ENCODE assay signal across 17 cellular contexts in genomic region chr7:30193333-30193943, GRCh38. TPM values are rescaled to one million over a fixed set of nuclear protein-coding genes. Genes with fewer than 3 reads are reported as not detected.
A peak's percentile ranks its signal among the peaks of the same experiment; 100 is the strongest.
DNase-seq lines count a peak whose midpoint lies in the region; ATAC-seq, FAIRE-seq and TF ChIP-seq lines count a peak whose summit lies in the region.
"Had no signal": no experiment of that assay in that cellular context is flagged by ENCODE, and none has a peak within 500 bp of the region (broad histone marks: within the 10 kb centered on the region; RNA-seq: fewer than 3 reads in every experiment).

No MANE protein-coding gene starts in this region.

- H3K9ac ChIP-seq in OCI-LY1 (ENCODE audit: low read length), result no peak overlapping the region; the same call in 1 of the 2 replicates

- no peaks in the 10 kb centered on the region for H3K79me2 ChIP-seq in OCI-LY1 (ENCODE audit: insufficient read depth, low read length)

- H3K27ac Mint-ChIP-seq in stimulated activated naive B cell treated with anti-CD40 and anti-IgM and Interleukin-4, amounts not matched to agents 10 μg/mL and 1 μg/mL and 100 μg/mL, for 72 hours, result no peak overlapping the region
- H3K27ac Mint-ChIP-seq: HFFc6; T-helper 1 cell treated with Interleukin-12 subunit alpha and Interleukin-12 subunit beta and Interleukin-4 antibody, amounts not matched to agents 30 μg/mL and 1 μg/mL, for 36 hours had no signal

- H3K4me3 Mint-ChIP-seq in stimulated activated naive B cell treated with anti-CD40 and anti-IgM and Interleukin-4, amounts not matched to agents 10 μg/mL and 1 μg/mL and 100 μg/mL, for 72 hours, result no peak overlapping the region
- H3K4me3 Mint-ChIP-seq: HFFc6; T-helper 1 cell treated with Interleukin-12 subunit alpha and Interleukin-12 subunit beta and Interleukin-4 antibody, amounts not matched to agents 30 μg/mL and 1 μg/mL, for 36 hours had no signal

- no peaks in the 10 kb centered on the region for H4K20me1 ChIP-seq in OCI-LY1 (ENCODE audit: insufficient read depth, low read length)

- H3K4me1 ChIP-seq in OCI-LY1 (ENCODE audit: insufficient read depth, low read length, severe bottlenecking) (peaks cover 22% of the 10 kb centered on the region), suprapubic skin (no peaks in the 10 kb centered on the region)

- no peak for TF ChIP-seq EP300 in suprapubic skin (IDR thresholded peaks at IDR 0.05)

- FAIRE-seq in GM18507 (lab: Jason Lieb, UNC), result peak; percentile 69
- FAIRE-seq: H54, K562 had no signal

- H3K9me3 ChIP-seq in OCI-LY1 (ENCODE audit: low read length), result peaks cover 37% of the 10 kb centered on the region
- H3K9me3 ChIP-seq in suprapubic skin, result no peaks in the 10 kb centered on the region

- no peak for TF ChIP-seq POLR2A in suprapubic skin (IDR thresholded peaks at IDR 0.05)

- no peaks in the 10 kb centered on the region for H3F3A ChIP-seq in OCI-LY1 (ENCODE audit: insufficient read depth, low read length)

- TF ChIP-seq CTCF in OCI-LY1 (IDR thresholded peaks at IDR 0.05; ENCODE audit: low read length) (no peak), GM10248 (IDR thresholded peaks at IDR 0.05; ENCODE audit: control extremely low read depth, extremely low read depth, low read depth, missing control alignments) (no peak), suprapubic skin (IDR thresholded peaks at IDR 0.05) (no peak)

- peaks cover 0 to 15% of the 10 kb centered on the region in 2 donors for H3K27me3 Mint-ChIP-seq in stimulated activated naive B cell treated with anti-CD40 and anti-IgM and Interleukin-4, amounts not matched to agents 10 μg/mL and 1 μg/mL and 100 μg/mL, for 72 hours

- H3K9me2 ChIP-seq in OCI-LY1 (ENCODE audit: low read depth, low read length), result no peaks in the 10 kb centered on the region

- DNase-seq in GM18507 (ENCODE audit: extremely low spot score, insufficient read length, low read depth), result no peak
- DNase-seq in stimulated activated naive B cell treated with anti-CD40 and anti-IgM and Interleukin-4, amounts not matched to agents 10 μg/mL and 1 μg/mL and 100 μg/mL, for 72 hours, result no peak
- no peak for DNase-seq in GM10248 (ENCODE audit: extremely low spot score)
- no peak for DNase-seq in suprapubic skin (ENCODE audit: low spot score in 2 of 2)
- DNase-seq: COR-L47, HFFc6, NCI-H1436, NCI-H2029 treated with DMSO at 0.1 percent for 48 hours, NCI-H524, OCI-M1, SIG-M5 had no signal

- WGBS in suprapubic skin, result 72% methylated on average over 5 of the region's 5 CpGs

- peaks cover 9 to 18% of the 10 kb centered on the region in 2 donors for H3K36me3 Mint-ChIP-seq in stimulated activated naive B cell treated with anti-CD40 and anti-IgM and Interleukin-4, amounts not matched to agents 10 μg/mL and 1 μg/mL and 100 μg/mL, for 72 hours

- H3K9me3 Mint-ChIP-seq in stimulated activated naive B cell treated with anti-CD40 and anti-IgM and Interleukin-4, amounts not matched to agents 10 μg/mL and 1 μg/mL and 100 μg/mL, for 72 hours, result peaks cover 20 to 25% of the 10 kb centered on the region in 2 donors

- H3K27me3 ChIP-seq in OCI-LY1 (ENCODE audit: insufficient read depth, low read length) (no peaks in the 10 kb centered on the region), suprapubic skin (no peaks in the 10 kb centered on the region)

- peak overlapping the region; percentile 14; the same call in 1 of the 2 replicates for H3K4me2 ChIP-seq in OCI-LY1 (ENCODE audit: low read length)

- H3K4me3 ChIP-seq in OCI-LY1 (ENCODE audit: low read depth, low read length, poor library complexity, severe bottlenecking), result no peak overlapping the region
- no peak overlapping the region for H3K4me3 ChIP-seq in suprapubic skin
- H3K4me3 ChIP-seq: K562 had no signal

- ATAC-seq in HG02938 (IDR thresholded peaks at IDR 0.05; ENCODE audit: unreplicated experiment), result peak; percentile 62
- peak; percentile 57 to 64 for ATAC-seq in stimulated activated naive B cell treated with anti-CD40 and anti-IgM and Interleukin-4, amounts not matched to agents 10 μg/mL and 1 μg/mL and 100 μg/mL, for 72 hours (replicated peaks)
- ATAC-seq in HG03025 (IDR thresholded peaks at IDR 0.05; ENCODE audit: low FRiP score, unreplicated experiment), result no peak
- ATAC-seq: K562 had no signal

- CTCF ChIA-PET in GM10248 (lab: Yijun Ruan, JAX), result interaction anchor here (0.7 to 1.5 kb wide), 2 partner anchors 10 to 67 kb away, joined by 3 to 4 read pairs; no protein-coding TSS in a partner anchor

- peak overlapping the region; percentile 48 for H3K27ac ChIP-seq in OCI-LY1 (ENCODE audit: low read depth, low read length, poor library complexity, severe bottlenecking)
- H3K27ac ChIP-seq in suprapubic skin, result no peak overlapping the region

- H2AFZ ChIP-seq in OCI-LY1 (ENCODE audit: low read length), result 0 out of 2 replicates have a peak overlapping the region, but pooled peaks have one; percentile 18

- POLR2A ChIA-PET in GM10248 (lab: Yijun Ruan, JAX), result no interaction called here

- H3K36me3 ChIP-seq in OCI-LY1 (ENCODE audit: insufficient read depth, low read length) (no peaks in the 10 kb centered on the region; the same call in 1 of the 2 replicates), suprapubic skin (peaks cover 8% of the 10 kb centered on the region)

- peaks cover 5 to 8% of the 10 kb centered on the region in 2 donors for H3K4me1 Mint-ChIP-seq in stimulated activated naive B cell treated with anti-CD40 and anti-IgM and Interleukin-4, amounts not matched to agents 10 μg/mL and 1 μg/mL and 100 μg/mL, for 72 hours

RNA-seq across cellular contexts. Expression of gene MTURN, which starts 58.7 kb away (rescaled TPM):
- total RNA-seq in suprapubic skin, result 100 to 1,000 TPM in 1 of 4 donors, 10 to 100 TPM in 3; 42.9 to 103 (median 58.0) TPM
